Comparison of ENCODE assay signal across 17 cellular contexts in the genomic region with DNA sequence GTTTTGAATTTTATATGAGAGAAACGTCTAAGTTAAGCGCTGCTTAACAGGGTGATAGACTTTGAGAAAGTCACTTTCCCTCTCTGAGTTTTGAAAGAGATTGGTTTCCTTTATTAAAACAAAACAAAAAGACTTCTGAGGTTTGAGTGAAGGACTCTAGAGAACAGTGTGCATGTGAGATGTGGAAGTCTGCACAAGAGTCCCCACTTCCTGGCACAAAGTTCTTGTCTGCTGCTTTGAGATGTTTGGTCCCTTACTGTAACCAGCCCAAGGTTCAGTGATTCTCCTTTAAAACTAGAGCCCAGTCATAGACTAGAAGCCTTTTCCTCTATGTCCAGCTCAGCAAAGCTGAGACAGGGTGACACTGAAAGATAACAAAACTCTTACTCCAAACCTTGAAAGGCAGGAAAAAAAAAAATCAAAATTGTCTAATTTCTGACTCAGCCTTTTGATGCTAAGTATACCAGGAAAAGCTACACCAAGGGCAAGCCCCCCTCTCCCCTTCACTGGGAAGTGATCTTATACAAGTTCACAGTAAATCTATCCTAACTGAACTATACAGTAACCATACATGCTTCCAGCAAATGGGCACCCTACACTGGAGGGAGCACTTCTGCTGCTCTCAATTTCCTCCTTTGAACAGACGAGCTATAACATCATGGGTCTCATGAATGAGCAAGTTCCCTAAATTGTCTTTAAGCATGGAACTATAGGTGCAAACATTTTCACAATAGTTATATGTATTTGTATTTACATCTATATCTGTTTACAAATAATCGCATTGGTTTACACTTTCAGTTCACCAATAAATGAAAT. TPM values are rescaled to one million over a fixed set of nuclear protein-coding genes. Genes with fewer than 3 reads are reported as not detected.
DNase-seq lines count a peak whose midpoint lies in the region; ATAC-seq, FAIRE-seq and TF ChIP-seq lines count a peak whose summit lies in the region.
"Had no signal": no experiment of that assay in that cellular context is flagged by ENCODE, and none has a peak within 500 bp of the region (broad histone marks: within the 10 kb centered on the region; RNA-seq: fewer than 3 reads in every experiment).

No MANE protein-coding gene starts in this region.

- H2AFZ ChIP-seq in GM12878 (ENCODE audit: control insufficient read depth, low read depth, low read length) = peak overlapping the region; percentile 64
- H2AFZ ChIP-seq: GM23248 had no signal

- no peak for TF ChIP-seq POLR2A in GM12878 (IDR thresholded peaks at IDR 0.05; ENCODE audit: low read depth, low read length)

- POLR2A ChIA-PET in GM12878 (lab: Charles Lee) = interaction anchor here (0.8 to 1.1 kb wide), 2 partner anchors 11 to 17 kb away, joined by 3 read pairs; no protein-coding TSS in a partner anchor

- no peaks in the 10 kb centered on the region for H3K27me3 ChIP-seq in left ventricle myocardium inferior (ENCODE audit: low read depth)
- no peaks in the 10 kb centered on the region for H3K27me3 ChIP-seq in GM12878 (replicated peaks in 1 of 2; ENCODE audit: control insufficient read depth in 2 of 2, insufficient read depth in 2 of 2, low read length in 1 of 2)
- H3K27me3 ChIP-seq in upper lobe of right lung = no peaks in the 10 kb centered on the region
- H3K27me3 ChIP-seq: body of pancreas, testis had no signal

- peaks cover 4 to 30% (median 22%) of the 10 kb centered on the region in 3 donors for H3K36me3 Mint-ChIP-seq in immature natural killer cell

- H3K27me3 Mint-ChIP-seq in immature natural killer cell (ENCODE audit: low read depth in 3 of 3) = no peaks in the 10 kb centered on the region

- no peaks in the 10 kb centered on the region for H3K9me3 Mint-ChIP-seq in immature natural killer cell

- no peak for TF ChIP-seq CTCF in left ventricle myocardium inferior (IDR thresholded peaks at IDR 0.05; ENCODE audit: borderline replicate concordance)
- no peak for TF ChIP-seq CTCF in GM12878 (IDR thresholded peaks at IDR 0.05 in 2 of 3, conservative IDR thresholded peaks at IDR 0.05 in 1 of 3; ENCODE audit: control insufficient read depth in 2 of 3, extremely low read depth in 1 of 3, insufficient read depth in 1 of 3, low read depth in 3 of 3, low read length in 3 of 3)
- no peak for TF ChIP-seq CTCF in upper lobe of right lung (IDR thresholded peaks at IDR 0.05)

- CTCF ChIA-PET in GM12878 (lab: Yijun Ruan, JAX) = interaction anchor here (0.7 to 2.2 kb wide), 8 partner anchors 9 to 58 kb away, joined by 3 to 8 read pairs (median 3); no protein-coding TSS in a partner anchor

- H3K4me3 Mint-ChIP-seq in immature natural killer cell = no peak overlapping the region

- in situ Hi-C loops in GM12878 (cut with MboI) = no loop called here

- SMC1A ChIA-PET in GM12878 (lab: Charles Lee; ENCODE audit: uncharacterized antibody, unreplicated experiment) = interaction anchor here (0.8 to 2.7 kb wide), 8 partner anchors 9 to 58 kb away, joined by 3 to 10 read pairs (median 4); no protein-coding TSS in a partner anchor

- RAD21 ChIA-PET in GM12878 (lab: Charles Lee; ENCODE audit: unreplicated experiment) = interaction anchor here (0.6 to 2.5 kb wide), 3 partner anchors 32 to 57 kb away, joined by 3 to 8 read pairs (median 3); no protein-coding TSS in a partner anchor

- ATAC-seq in left cardiac atrium (no peak), HG03103 (IDR thresholded peaks at IDR 0.05; ENCODE audit: low read depth, unreplicated experiment) (peak; percentile 55), GM12878 (peak; percentile 29; the same call in 1 of the 3 replicates), upper lobe of right lung (peak; percentile 66), GM19328 (IDR thresholded peaks at IDR 0.05; ENCODE audit: unreplicated experiment) (no peak)
- ATAC-seq: body of pancreas had no signal

- DNase-seq in left ventricle myocardium inferior = no peak
- no peak for DNase-seq in left cardiac atrium
- DNase-seq in GM12878 (ENCODE audit: low read depth, low spot score) = no peak
- DNase-seq in upper lobe of right lung = no peak
- DNase-seq in activated effector memory CD4-positive, alpha-beta T cell treated with Interleukin-2 at 50 U/mL for 16 hours = no peak
- DNase-seq in immature natural killer cell = no peak
- DNase-seq: activated CD8-positive, alpha-beta memory T cell treated with anti-CD3 and anti-CD28 coated beads for 24 hours; body of pancreas; effector memory CD4-positive, alpha-beta T cell; GM23248; Karpas-422; NCI-H2029 treated with DMSO at 0.1 percent for 48 hours; NCI-H69; occipital lobe; testis had no signal

- H3K4me1 ChIP-seq in left ventricle myocardium inferior (peaks cover 70% of the 10 kb centered on the region), GM12878 (ENCODE audit: control insufficient read depth, insufficient read depth, low read length) (peaks cover 16% of the 10 kb centered on the region; the same call in 1 of the 2 replicates), upper lobe of right lung (peaks cover 17% of the 10 kb centered on the region)

- H3K36me3 ChIP-seq in left ventricle myocardium inferior (peaks cover 56% of the 10 kb centered on the region), GM12878 (ENCODE audit: control insufficient read depth in 2 of 2, insufficient read depth in 2 of 2, low read length in 1 of 2) (no peaks in the 10 kb centered on the region; a peak in 2 of 4 replicates), upper lobe of right lung (no peaks in the 10 kb centered on the region)

- no peak for TF ChIP-seq EP300 in GM12878 (IDR thresholded peaks at IDR 0.05; ENCODE audit: borderline replicate concordance in 1 of 2, control insufficient read depth in 1 of 2, low read depth in 2 of 2, low read length in 2 of 2)

- no peaks in the 10 kb centered on the region for H3K4me1 Mint-ChIP-seq in immature natural killer cell

- no peak for FAIRE-seq in GM12878 (lab: Jason Lieb, UNC)

- no TSS peak for BruUV-seq in GM12878 (replicated peaks; lab: Mats Ljungman, UMichigan)

- H3K4me3 ChIP-seq in left ventricle myocardium inferior (peak overlapping the region; percentile 71), GM12878 (no peak overlapping the region), upper lobe of right lung (no peak overlapping the region)
- H3K4me3 ChIP-seq: body of pancreas, GM23248, testis had no signal

- intact Hi-C loops in left ventricle myocardium inferior (cut with micrococcal nuclease) (no loop called here), left cardiac atrium (cut with DNase I) (no loop called here), GM12878 (cut with micrococcal nuclease; ENCODE audit: unreplicated experiment) (loop anchor here (1.0 kb wide), 1 partner anchor 19 kb away; no protein-coding TSS in a partner anchor), upper lobe of right lung (cut with DNase I) (no loop called here)

- no peaks in the 10 kb centered on the region for H3K79me2 ChIP-seq in GM12878 (ENCODE audit: control insufficient read depth, insufficient read depth, low read length)

- H3K27ac Mint-ChIP-seq in immature natural killer cell = no peak overlapping the region

- H3K9me3 ChIP-seq in left ventricle myocardium inferior (replicated peaks) = no peaks in the 10 kb centered on the region
- H3K9me3 ChIP-seq in GM12878 (replicated peaks; ENCODE audit: control insufficient read depth, insufficient read depth, low read length) = no peaks in the 10 kb centered on the region
- H3K9me3 ChIP-seq in upper lobe of right lung = no peaks in the 10 kb centered on the region
- H3K9me3 ChIP-seq: body of pancreas, testis had no signal

- no peaks in the 10 kb centered on the region for H4K20me1 ChIP-seq in GM12878 (ENCODE audit: control insufficient read depth, insufficient read depth)

- WGBS in GM12878 (ENCODE audit: insufficient coverage, insufficient replicate concordance, low lambda C conversion rate, missing lambda C conversion rate) = 61% methylated on average over 4 of the region's 4 CpGs

- H3K9ac ChIP-seq in GM12878 (ENCODE audit: control insufficient read depth, insufficient read depth, low read length) = no peak overlapping the region
- H3K9ac ChIP-seq: GM23248 had no signal

- peak overlapping the region; percentile 94 for H3K27ac ChIP-seq in left ventricle myocardium inferior (replicated peaks)
- peak overlapping the region; percentile 50 for H3K27ac ChIP-seq in GM12878 (ENCODE audit: control insufficient read depth, insufficient read depth)
- no peak overlapping the region for H3K27ac ChIP-seq in upper lobe of right lung
- H3K27ac ChIP-seq: body of pancreas, GM23248, testis had no signal

- H3K4me2 ChIP-seq in GM12878 (ENCODE audit: control insufficient read depth, insufficient read depth) = no peak overlapping the region; the same call in 1 of the 2 replicates

- no peak for TF ChIP-seq RAD21 in GM12878 (IDR thresholded peaks at IDR 0.05; ENCODE audit: insufficient read depth, low read depth, low read length)

RNA-seq across cellular contexts. Expression of a gene that starts 2.3 kb away (rescaled TPM):
- total RNA-seq in left ventricle myocardium inferior = 512 TPM
- 100 to 1,000 TPM; 383 to 677 TPM for total RNA-seq in left cardiac atrium
- total RNA-seq in GM12878 (2013; cell fraction: nucleolus; rRNA removed) = 18.9 and 20.7 TPM in 2 replicates
- total RNA-seq in GM12878 (2014; rRNA removed) = 3.4 and 3.9 TPM in 2 replicates
- 2.7 and 7.5 TPM in 2 replicates for total RNA-seq in GM12878 (2014; rRNA removed; fragmentation: Illumina TruSeq; extraction: Trizol)
- 3.5 and 3.9 TPM in 2 replicates for total RNA-seq in GM12878 (2021)
- polyA plus RNA-seq in GM12878 (2011; ENCODE audit: low read depth) = 2.5 TPM
- polyA plus RNA-seq in GM12878 (2011; rRNA removed) = 8.6 and 12.7 TPM in 2 replicates
- polyA plus RNA-seq in GM12878 (2011; cell fraction: cytosol; rRNA removed) = 9.5 and 9.8 TPM in 2 replicates
- 41.3 and 48.9 TPM in 2 replicates for polyA plus RNA-seq in GM12878 (2011; cell fraction: nucleus; rRNA removed)
- 3.0 and 4.2 TPM in 2 replicates for polyA plus RNA-seq in GM12878 (2012)
- 2.6 and 3.6 TPM in 2 replicates for polyA plus RNA-seq in GM12878 (2014; fragmentation: Illumina TruSeq; extraction: Trizol)
- 1 to 10 TPM; 3.5 to 5.3 TPM for polyA plus RNA-seq in GM12878 (2014; fragmentation: Nextera tagmentation; extraction: Ambion mirVana)
- polyA plus RNA-seq in GM12878 (2014; rRNA removed) = 3.8 and 6.1 TPM in 2 replicates
- 1 to 10 TPM; 1.8 to 4.0 TPM for polyA plus RNA-seq in GM12878 (2016; fragmentation: Nextera tagmentation; extraction: Ambion mirVana)
- 12.9 and 16.1 TPM in 2 replicates for polyA minus RNA-seq in GM12878 (2011; rRNA and poly(A)+ RNA removed)
- polyA minus RNA-seq in GM12878 (2011; cell fraction: cytosol; rRNA and poly(A)+ RNA removed) = 0.83 and 0.94 TPM in 2 replicates
- polyA minus RNA-seq in GM12878 (2011; cell fraction: nucleus; rRNA and poly(A)+ RNA removed) = 10.8 and 19.9 TPM in 2 replicates
- 2.7 TPM for total RNA-seq in upper lobe of right lung
- polyA plus RNA-seq in immature natural killer cell = 1 to 10 TPM in 1 of 3 donors, under 1 TPM in 1, not detected in 1; 0.50 to 3.6 TPM
- total RNA-seq: GM23248 had no signal

RNA-seq across cellular contexts. Expression of a gene that starts 19.1 kb away (rescaled TPM):
- 165 TPM for total RNA-seq in left ventricle myocardium inferior
- total RNA-seq in left cardiac atrium = 100 to 1,000 TPM; 101 to 120 TPM
- 60.0 and 72.5 TPM in 2 replicates for total RNA-seq in GM12878 (2013; cell fraction: nucleolus; rRNA removed)
- 150 and 153 TPM in 2 replicates for total RNA-seq in GM12878 (2014; rRNA removed)
- 191 and 199 TPM in 2 replicates for total RNA-seq in GM12878 (2014; rRNA removed; fragmentation: Illumina TruSeq; extraction: Trizol)
- total RNA-seq in GM12878 (2021) = 111 and 113 TPM in 2 replicates
- polyA plus RNA-seq in GM12878 (2011; ENCODE audit: low read depth) = 48.3 TPM
- 112 and 123 TPM in 2 replicates for polyA plus RNA-seq in GM12878 (2011; rRNA removed)
- polyA plus RNA-seq in GM12878 (2011; cell fraction: cytosol; rRNA removed) = 77.3 and 110 TPM in 2 replicates
- polyA plus RNA-seq in GM12878 (2011; cell fraction: nucleus; rRNA removed) = 69.0 and 81.2 TPM in 2 replicates
- 164 and 185 TPM in 2 replicates for polyA plus RNA-seq in GM12878 (2012)
- polyA plus RNA-seq in GM12878 (2014; fragmentation: Illumina TruSeq; extraction: Trizol) = 53.8 and 115 TPM in 2 replicates
- 100 to 1,000 TPM; 615 to 717 TPM for polyA plus RNA-seq in GM12878 (2014; fragmentation: Nextera tagmentation; extraction: Ambion mirVana)
- 288 and 295 TPM in 2 replicates for polyA plus RNA-seq in GM12878 (2014; rRNA removed)
- polyA plus RNA-seq in GM12878 (2016; fragmentation: Nextera tagmentation; extraction: Ambion mirVana) = 100 to 1,000 TPM; 370 to 376 TPM
- 37.5 and 48.8 TPM in 2 replicates for polyA minus RNA-seq in GM12878 (2011; rRNA and poly(A)+ RNA removed)
- 24.5 and 25.1 TPM in 2 replicates for polyA minus RNA-seq in GM12878 (2011; cell fraction: cytosol; rRNA and poly(A)+ RNA removed)
- 66.6 and 89.7 TPM in 2 replicates for polyA minus RNA-seq in GM12878 (2011; cell fraction: nucleus; rRNA and poly(A)+ RNA removed)
- total RNA-seq in upper lobe of right lung = 48.9 TPM
- 100 to 1,000 TPM in 2 of 3 donors, 10 to 100 TPM in 1; 65.5 to 112 (median 102) TPM for polyA plus RNA-seq in immature natural killer cell

RNA-seq across cellular contexts. Expression of a gene that starts 44.7 kb away (rescaled TPM):
- total RNA-seq in left ventricle myocardium inferior (0.44 TPM), left cardiac atrium (under 1 TPM; 0.58 to 0.91 TPM), GM12878 (2014; rRNA removed) (0.56 and 0.76 TPM in 2 replicates), GM12878 (2014; rRNA removed; fragmentation: Illumina TruSeq; extraction: Trizol) (0.54 and 0.69 TPM in 2 replicates), GM12878 (2021) (0.80 and 1.3 TPM in 2 replicates), upper lobe of right lung (3.7 TPM)
- 0.81 and 2.5 TPM in 2 replicates for total RNA-seq in GM12878 (2013; cell fraction: nucleolus; rRNA removed)
- 0.08 TPM for polyA plus RNA-seq in GM12878 (2011; ENCODE audit: low read depth)
- polyA plus RNA-seq in GM12878 (2011; rRNA removed) (1.2 and 1.4 TPM in 2 replicates), GM12878 (2014; fragmentation: Illumina TruSeq; extraction: Trizol) (1.5 and 2.7 TPM in 2 replicates), GM12878 (2014; fragmentation: Nextera tagmentation; extraction: Ambion mirVana) (under 1 TPM; 0.03 to 0.22 TPM), GM12878 (2014; rRNA removed) (2.2 TPM in 2 replicates), GM12878 (2016; fragmentation: Nextera tagmentation; extraction: Ambion mirVana) (1 to 10 TPM in 1 of 2 experiments, under 1 TPM in 1; 0.68 to 1.2 TPM), immature natural killer cell (not detected)
- polyA plus RNA-seq in GM12878 (2011; cell fraction: cytosol; rRNA removed) = 0.21 and 0.57 TPM in 2 replicates
- polyA plus RNA-seq in GM12878 (2011; cell fraction: nucleus; rRNA removed) = 1.6 and 3.0 TPM in 2 replicates
- 0.29 and 0.38 TPM in 2 replicates for polyA plus RNA-seq in GM12878 (2012)
- 0.21 and 0.66 TPM in 2 replicates for polyA minus RNA-seq in GM12878 (2011; rRNA and poly(A)+ RNA removed)
- polyA minus RNA-seq in GM12878 (2011; cell fraction: cytosol; rRNA and poly(A)+ RNA removed) = not detected in 2 replicates
- polyA minus RNA-seq in GM12878 (2011; cell fraction: nucleus; rRNA and poly(A)+ RNA removed) = 0.48 and 0.73 TPM in 2 replicates
- total RNA-seq: GM23248 had no signal
- polyA plus RNA-seq: GM23248 had no signal

Comparison
In these comparisons a context has a peak if more than half of its experiments do, and no peak if none do; other contexts are left out.
1. ATAC-seq: peak in HG03103 (single experiment), GM12878 (single experiment) and upper lobe of right lung (single experiment); none in left cardiac atrium (0 of 2) and GM19328 (single experiment).
2. RNA of a gene that starts 2.3 kb away (total RNA-seq): 383 to 677 TPM in left cardiac atrium and 512 TPM in left ventricle myocardium inferior (single experiment); 2.7 to 20.7 TPM in GM12878 and 2.7 TPM in upper lobe of right lung (single experiment); every median in the first group is over 10 times any median in the second.